Comparison of ENCODE assay signal across 3 cellular contexts in genomic region chr20:32762754-32763201, GRCh38.
TF ChIP-seq lines count a peak whose summit lies in the region.

No MANE protein-coding gene starts in this region.

TF ChIP-seq in HCT116, 20 proteins besides CTCF, POLR2A, EP300 and RAD21:
- no peak for TF ChIP-seq MAX (IDR thresholded peaks at IDR 0.05)
- no peak for TF ChIP-seq EGR1 (IDR thresholded peaks at IDR 0.05; ENCODE audit: low read depth)
- no peak for TF ChIP-seq REST (IDR thresholded peaks at IDR 0.05; ENCODE audit: low read depth)
- TF ChIP-seq FOSL1 (IDR thresholded peaks at IDR 0.05; ENCODE audit: low read depth), result no peak
- no peak for TF ChIP-seq SP1 (IDR thresholded peaks at IDR 0.05; ENCODE audit: low read depth)
- no peak for TF ChIP-seq ZNF274 (IDR thresholded peaks at IDR 0.05; ENCODE audit: low read depth, low read length)
- no peak for TF ChIP-seq ATF3 (IDR thresholded peaks at IDR 0.05)

TF ChIP-seq in SK-N-SH treated with all-trans-retinoic acid at 6 μM for 48 hours, 23 proteins besides CTCF, POLR2A, EP300 and RAD21:
- TF ChIP-seq GLIS3 (CRISPR knock-in tag; IDR thresholded peaks at IDR 0.05) (no peak), PATZ1 (CRISPR knock-in tag; IDR thresholded peaks at IDR 0.05; ENCODE audit: borderline replicate concordance) (no peak), TCF4 (CRISPR knock-in tag; IDR thresholded peaks at IDR 0.05; ENCODE audit: borderline replicate concordance) (no peak), TSHZ2 (CRISPR knock-in tag; IDR thresholded peaks at IDR 0.05) (no peak), ISL1 (CRISPR knock-in tag; IDR thresholded peaks at IDR 0.05) (no peak), ZFP3 (CRISPR knock-in tag; IDR thresholded peaks at IDR 0.05) (no peak), PPARA (CRISPR knock-in tag; IDR thresholded peaks at IDR 0.05; ENCODE audit: borderline replicate concordance) (no peak), POU6F1 (CRISPR knock-in tag; IDR thresholded peaks at IDR 0.05; ENCODE audit: borderline replicate concordance, low read depth) (no peak), OSR1 (CRISPR knock-in tag; IDR thresholded peaks at IDR 0.05) (no peak), TOX (CRISPR knock-in tag; IDR thresholded peaks at IDR 0.05; ENCODE audit: borderline replicate concordance) (no peak), RARB (CRISPR knock-in tag; IDR thresholded peaks at IDR 0.05) (no peak), ZC3H10 (CRISPR knock-in tag; IDR thresholded peaks at IDR 0.05) (no peak), SNAI2 (CRISPR knock-in tag; IDR thresholded peaks at IDR 0.05) (no peak)

TF ChIP-seq in endothelial cell of umbilical vein, 7 proteins besides CTCF, POLR2A, EP300 and RAD21:
- TF ChIP-seq POLR2AphosphoS5 (IDR thresholded peaks at IDR 0.05; ENCODE audit: insufficient read depth, low read depth, low read length) (no peak), FOS (IDR thresholded peaks at IDR 0.05; ENCODE audit: borderline replicate concordance, insufficient read depth, low read length) (no peak), GATA2 (IDR thresholded peaks at IDR 0.05; ENCODE audit: insufficient read depth, insufficient read length, low read depth, low read length) (no peak), MYC (IDR thresholded peaks at IDR 0.05; ENCODE audit: low read depth, low read length) (no peak), JUN (IDR thresholded peaks at IDR 0.05; ENCODE audit: borderline replicate concordance, insufficient read depth, insufficient read length, low read depth) (no peak), MAX (IDR thresholded peaks at IDR 0.05; ENCODE audit: insufficient read depth, insufficient read length) (no peak), EZH2 (IDR thresholded peaks at IDR 0.05; ENCODE audit: borderline replicate concordance, low read depth, low read length, severe bottlenecking) (no peak)
TF ChIP-seq in endothelial cell of umbilical vein: peak in this region for 0.
